In the genomic region with DNA sequence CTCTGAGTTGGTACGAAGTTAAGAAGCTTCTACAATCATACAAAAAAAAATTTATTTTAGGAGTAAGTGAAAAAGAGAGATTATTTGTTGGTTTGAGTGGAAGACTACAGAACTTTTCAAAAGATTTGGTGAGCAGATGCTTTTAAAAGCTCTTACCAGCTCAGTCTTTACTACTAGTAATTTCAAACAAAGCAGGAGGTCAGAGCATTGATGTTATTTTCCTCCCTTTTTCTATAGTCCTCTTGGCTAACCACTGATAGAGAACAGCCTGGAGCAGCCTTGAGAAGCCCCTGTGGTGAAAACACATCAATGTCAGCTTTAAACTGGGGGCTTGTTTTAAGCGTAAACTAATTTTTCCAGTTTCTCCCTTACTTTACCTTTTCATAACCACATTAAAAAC, we compare ENCODE assay signal across 1 cellular context.
TF ChIP-seq lines count a peak whose summit lies in the region.

No MANE protein-coding gene starts in this region.

TF ChIP-seq in endothelial cell of umbilical vein, 7 proteins besides CTCF, POLR2A, EP300 and RAD21:
- TF ChIP-seq GATA2 (IDR thresholded peaks at IDR 0.05; ENCODE audit: insufficient read depth, insufficient read length, low read depth, low read length) (no peak), JUN (IDR thresholded peaks at IDR 0.05; ENCODE audit: borderline replicate concordance, insufficient read depth, insufficient read length, low read depth) (no peak), FOS (IDR thresholded peaks at IDR 0.05; ENCODE audit: borderline replicate concordance, insufficient read depth, low read length) (no peak), MYC (IDR thresholded peaks at IDR 0.05; ENCODE audit: low read depth, low read length) (no peak), EZH2 (IDR thresholded peaks at IDR 0.05; ENCODE audit: borderline replicate concordance, low read depth, low read length, severe bottlenecking) (no peak)
- TF ChIP-seq, protein P1, sequence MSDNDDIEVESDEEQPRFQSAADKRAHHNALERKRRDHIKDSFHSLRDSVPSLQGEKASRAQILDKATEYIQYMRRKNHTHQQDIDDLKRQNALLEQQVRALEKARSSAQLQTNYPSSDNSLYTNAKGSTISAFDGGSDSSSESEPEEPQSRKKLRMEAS (IDR thresholded peaks at IDR 0.05; ENCODE audit: insufficient read depth, insufficient read length) = no peak
